ENCODE assay signal across 1 cellular context in genomic region chr4:125313497-125313896, GRCh38.
TF ChIP-seq lines count a peak whose summit lies in the region.

No MANE protein-coding gene starts in this region.

TF ChIP-seq in SK-N-SH, 30 proteins besides CTCF, POLR2A, EP300 and RAD21 (continued from another document):
- TF ChIP-seq ZBTB33 (IDR thresholded peaks at IDR 0.05; ENCODE audit: borderline replicate concordance, low read depth) = no peak
- TF ChIP-seq TAF1 (IDR thresholded peaks at IDR 0.05; ENCODE audit: borderline replicate concordance, low read depth, low read length) = no peak
- TF ChIP-seq USF2 (IDR thresholded peaks at IDR 0.05; ENCODE audit: borderline replicate concordance, low read depth, low read length) = no peak
- peak; percentile 28; the same call in 1 of the 2 replicates for TF ChIP-seq RFX5 (IDR thresholded peaks at IDR 0.05; ENCODE audit: low read length)
- TF ChIP-seq TCF12 (IDR thresholded peaks at IDR 0.05) = peak; percentile 37
- peak; percentile 70; the same call in 1 of the 2 replicates for TF ChIP-seq MAX (IDR thresholded peaks at IDR 0.05; ENCODE audit: low read depth)
- TF ChIP-seq FOSL2 (IDR thresholded peaks at IDR 0.05; ENCODE audit: borderline replicate concordance, low read depth) = no peak
- TF ChIP-seq RCOR1 (IDR thresholded peaks at IDR 0.05; ENCODE audit: low read length) = 0 out of 2 replicates have a peak, but pooled peaks have one; percentile 24
- no peak for TF ChIP-seq FOXM1 (IDR thresholded peaks at IDR 0.05; ENCODE audit: low read depth)
- no peak; the same call in 1 of the 2 replicates for TF ChIP-seq NFIC (IDR thresholded peaks at IDR 0.05; ENCODE audit: borderline replicate concordance)
- TF ChIP-seq GATA2 (CRISPR knock-in tag; IDR thresholded peaks at IDR 0.05) = no peak
- no peak for TF ChIP-seq POLR2AphosphoS5 (IDR thresholded peaks at IDR 0.05; ENCODE audit: low read depth, low read length)
- no peak for TF ChIP-seq FOXJ3 (CRISPR knock-in tag; IDR thresholded peaks at IDR 0.05)
- TF ChIP-seq JUND (IDR thresholded peaks at IDR 0.05) = no peak
- TF ChIP-seq TEAD4 (IDR thresholded peaks at IDR 0.05; ENCODE audit: borderline replicate concordance, insufficient read depth) = no peak
- no peak for TF ChIP-seq USF1 (IDR thresholded peaks at IDR 0.05; ENCODE audit: borderline replicate concordance, low read depth)
- no peak for TF ChIP-seq EZH2phosphoT487 (IDR thresholded peaks at IDR 0.05; ENCODE audit: borderline replicate concordance, low read depth)
- no peak for TF ChIP-seq GABPA (IDR thresholded peaks at IDR 0.05; ENCODE audit: low read depth)
